7 cellular contexts compared by ENCODE assay signal in genomic region chr11:75325713-75326438, GRCh38. TPM values are rescaled to one million over a fixed set of nuclear protein-coding genes. Genes with fewer than 3 reads are reported as not detected.
DNase-seq lines count a peak whose midpoint lies in the region; ATAC-seq and TF ChIP-seq lines count a peak whose summit lies in the region.

No MANE protein-coding gene starts in this region.

- DNase-seq in HT-29 (ENCODE audit: low spot score) (peak; percentile 69), activated T-cell treated with anti-CD3 and anti-CD28 coated beads for 4 hours (peak; percentile 40), fibroblast of villous mesenchyme (ENCODE audit: low read depth) (peak; percentile 89), erythroblast (lab: John Stamatoyannopoulos, UW) (no peak), HEK293T (ENCODE audit: extremely low spot score) (no peak)

- CTCF ChIA-PET in HEK293T (lab: Yijun Ruan, JAX) = interaction anchor here (0.6 to 1.4 kb wide), 2 partner anchors 46 to 62 kb away, joined by 3 to 4 read pairs; no protein-coding TSS in a partner anchor

- H3K27ac ChIP-seq in skeletal muscle tissue (ENCODE audit: low read depth, low read length) = peak overlapping the region; percentile 36

- TF ChIP-seq POLR2A in erythroblast (IDR thresholded peaks at IDR 0.05; ENCODE audit: low read length) = no peak

- no peaks in the 10 kb centered on the region for H3K9me3 ChIP-seq in skeletal muscle tissue (ENCODE audit: control insufficient read depth in 3 of 3, low read length in 3 of 3)

- peaks cover 11 to 25% (median 21%) of the 10 kb centered on the region in 3 donors for H3K4me1 ChIP-seq in skeletal muscle tissue (ENCODE audit: control insufficient read depth in 3 of 3, insufficient read depth in 3 of 3, low read length in 3 of 3)

- ATAC-seq in GM21619 (IDR thresholded peaks at IDR 0.05; ENCODE audit: unreplicated experiment) = no peak

- POLR2A ChIA-PET in HEK293T (lab: Yijun Ruan, JAX) = interaction anchor here (1.3 kb wide), 1 partner anchor 14 kb away, joined by 5 read pairs; no protein-coding TSS in a partner anchor

- no peak overlapping the region for H3K9ac ChIP-seq in skeletal muscle tissue (ENCODE audit: low read depth in 1 of 3, low read length in 3 of 3)

- TF ChIP-seq CTCF in fibroblast of villous mesenchyme (IDR thresholded peaks at IDR 0.05; ENCODE audit: insufficient read depth, low read depth, low read length) = no peak

- peaks cover 0 to 3% (median 0%) of the 10 kb centered on the region in 3 donors for H3K36me3 ChIP-seq in skeletal muscle tissue (ENCODE audit: control insufficient read depth in 3 of 3, insufficient read depth in 3 of 3, low read length in 3 of 3)

- no peaks in the 10 kb centered on the region for H3K27me3 ChIP-seq in skeletal muscle tissue (ENCODE audit: control insufficient read depth in 3 of 3, insufficient read depth in 3 of 3, low read length in 3 of 3)

- no peak overlapping the region for H3K4me3 ChIP-seq in fibroblast of villous mesenchyme (ENCODE audit: low read depth, low read length)
- H3K4me3 ChIP-seq in skeletal muscle tissue (ENCODE audit: low read length in 3 of 3) = no peak overlapping the region

TF ChIP-seq in HEK293T, 16 proteins besides CTCF, POLR2A, EP300 and RAD21:
- no peak for TF ChIP-seq LEF1 (IDR thresholded peaks at IDR 0.05; ENCODE audit: borderline replicate concordance)
- no peak for TF ChIP-seq FOXM1 (IDR thresholded peaks at IDR 0.05; ENCODE audit: borderline replicate concordance)
- TF ChIP-seq HDGF (IDR thresholded peaks at IDR 0.05; ENCODE audit: borderline replicate concordance) = no peak
- TF ChIP-seq ARNT (IDR thresholded peaks at IDR 0.05) = no peak
- no peak for TF ChIP-seq SP1 (IDR thresholded peaks at IDR 0.05)
- no peak for TF ChIP-seq FOXK2 (IDR thresholded peaks at IDR 0.05)
- no peak for TF ChIP-seq TARDBP (IDR thresholded peaks at IDR 0.05)
- TF ChIP-seq ELF4 (IDR thresholded peaks at IDR 0.05) = no peak
- TF ChIP-seq FOXA1 (IDR thresholded peaks at IDR 0.05) = no peak
- no peak for TF ChIP-seq CTBP1 (IDR thresholded peaks at IDR 0.05; ENCODE audit: borderline replicate concordance)
- TF ChIP-seq SUZ12 (IDR thresholded peaks at IDR 0.05) = no peak
- TF ChIP-seq L3MBTL2 (conservative IDR thresholded peaks at IDR 0.05) = no peak
- TF ChIP-seq, protein P1, sequence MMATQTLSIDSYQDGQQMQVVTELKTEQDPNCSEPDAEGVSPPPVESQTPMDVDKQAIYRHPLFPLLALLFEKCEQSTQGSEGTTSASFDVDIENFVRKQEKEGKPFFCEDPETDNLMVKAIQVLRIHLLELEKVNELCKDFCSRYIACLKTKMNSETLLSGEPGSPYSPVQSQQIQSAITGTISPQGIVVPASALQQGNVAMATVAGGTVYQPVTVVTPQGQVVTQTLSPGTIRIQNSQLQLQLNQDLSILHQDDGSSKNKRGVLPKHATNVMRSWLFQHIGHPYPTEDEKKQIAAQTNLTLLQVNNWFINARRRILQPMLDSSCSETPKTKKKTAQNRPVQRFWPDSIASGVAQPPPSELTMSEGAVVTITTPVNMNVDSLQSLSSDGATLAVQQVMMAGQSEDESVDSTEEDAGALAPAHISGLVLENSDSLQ (IDR thresholded peaks at IDR 0.05) = no peak
- TF ChIP-seq ZNF384 (IDR thresholded peaks at IDR 0.05) = no peak
TF ChIP-seq in HEK293T: peak in this region for 0.

RNA-seq across cellular contexts. Expression of gene ARRB1, which starts 25.6 kb away (rescaled TPM):
- 28.6 and 33.5 TPM in 2 replicates for total RNA-seq in HT-29 (2014; rRNA removed; shearing (Covaris generic))
- total RNA-seq in fibroblast of villous mesenchyme (27.1 and 33.2 TPM in 2 replicates), skeletal muscle tissue (30.3 TPM)

Comparison
In these comparisons a context has a peak if more than half of its experiments do, and no peak if none do; other contexts are left out.
1. DNase-seq: peak in HT-29 (single experiment), activated T-cell treated with anti-CD3 and anti-CD28 coated beads for 4 hours (single experiment) and fibroblast of villous mesenchyme (single experiment); none in erythroblast (0 of 2) and HEK293T (single experiment).